ENCODE assay signal across 1 cellular context in the genomic region with DNA sequence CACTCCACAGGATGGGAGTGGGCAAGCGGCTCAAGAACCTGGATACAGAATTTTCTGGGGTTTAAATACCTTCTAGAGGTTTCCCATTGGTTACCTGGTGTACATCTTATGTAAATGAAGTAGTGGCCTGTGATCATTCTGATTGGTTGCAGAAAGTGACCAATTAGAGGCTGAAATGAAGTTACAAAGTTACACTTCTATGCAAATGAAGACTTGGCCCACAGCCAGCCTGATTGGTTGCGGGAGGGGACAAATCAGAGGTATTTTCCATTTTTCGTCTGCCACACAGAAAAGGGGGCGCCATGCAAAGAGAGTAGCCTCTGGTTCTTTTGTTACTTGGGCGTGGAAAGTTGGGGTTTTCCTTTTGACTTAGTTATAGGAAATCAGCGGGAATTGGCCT.
TF ChIP-seq lines count a peak whose summit lies in the region.

No MANE protein-coding gene starts in this region.

TF ChIP-seq in Ishikawa, 13 proteins besides CTCF, POLR2A, EP300 and RAD21 (continued from another document):
- TF ChIP-seq MAX (IDR thresholded peaks at IDR 0.05) (no peak), TAF1 (IDR thresholded peaks at IDR 0.05; ENCODE audit: low read depth) (no peak), TEAD4 (IDR thresholded peaks at IDR 0.05) (no peak), NFIC (IDR thresholded peaks at IDR 0.05) (0 out of 2 replicates have a peak, but pooled peaks have one; percentile 48), CREB1 (IDR thresholded peaks at IDR 0.05; ENCODE audit: low read depth) (no peak)
- TF ChIP-seq, protein P1, sequence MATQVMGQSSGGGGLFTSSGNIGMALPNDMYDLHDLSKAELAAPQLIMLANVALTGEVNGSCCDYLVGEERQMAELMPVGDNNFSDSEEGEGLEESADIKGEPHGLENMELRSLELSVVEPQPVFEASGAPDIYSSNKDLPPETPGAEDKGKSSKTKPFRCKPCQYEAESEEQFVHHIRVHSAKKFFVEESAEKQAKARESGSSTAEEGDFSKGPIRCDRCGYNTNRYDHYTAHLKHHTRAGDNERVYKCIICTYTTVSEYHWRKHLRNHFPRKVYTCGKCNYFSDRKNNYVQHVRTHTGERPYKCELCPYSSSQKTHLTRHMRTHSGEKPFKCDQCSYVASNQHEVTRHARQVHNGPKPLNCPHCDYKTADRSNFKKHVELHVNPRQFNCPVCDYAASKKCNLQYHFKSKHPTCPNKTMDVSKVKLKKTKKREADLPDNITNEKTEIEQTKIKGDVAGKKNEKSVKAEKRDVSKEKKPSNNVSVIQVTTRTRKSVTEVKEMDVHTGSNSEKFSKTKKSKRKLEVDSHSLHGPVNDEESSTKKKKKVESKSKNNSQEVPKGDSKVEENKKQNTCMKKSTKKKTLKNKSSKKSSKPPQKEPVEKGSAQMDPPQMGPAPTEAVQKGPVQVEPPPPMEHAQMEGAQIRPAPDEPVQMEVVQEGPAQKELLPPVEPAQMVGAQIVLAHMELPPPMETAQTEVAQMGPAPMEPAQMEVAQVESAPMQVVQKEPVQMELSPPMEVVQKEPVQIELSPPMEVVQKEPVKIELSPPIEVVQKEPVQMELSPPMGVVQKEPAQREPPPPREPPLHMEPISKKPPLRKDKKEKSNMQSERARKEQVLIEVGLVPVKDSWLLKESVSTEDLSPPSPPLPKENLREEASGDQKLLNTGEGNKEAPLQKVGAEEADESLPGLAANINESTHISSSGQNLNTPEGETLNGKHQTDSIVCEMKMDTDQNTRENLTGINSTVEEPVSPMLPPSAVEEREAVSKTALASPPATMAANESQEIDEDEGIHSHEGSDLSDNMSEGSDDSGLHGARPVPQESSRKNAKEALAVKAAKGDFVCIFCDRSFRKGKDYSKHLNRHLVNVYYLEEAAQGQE (IDR thresholded peaks at IDR 0.05; ENCODE audit: low read depth) = no peak
